1 cellular context compared by ENCODE assay signal in genomic region chr21:27379381-27379780, GRCh38.
TF ChIP-seq lines count a peak whose summit lies in the region.

No MANE protein-coding gene starts in this region.

TF ChIP-seq in SK-N-SH, 30 proteins besides CTCF, POLR2A, EP300 and RAD21 (continued from another document):
- no peak for TF ChIP-seq REST (IDR thresholded peaks at IDR 0.05; ENCODE audit: low read depth, low read length)
- no peak for TF ChIP-seq IRF3 (IDR thresholded peaks at IDR 0.05; ENCODE audit: low read depth, low read length)
- TF ChIP-seq NRF1 (IDR thresholded peaks at IDR 0.05; ENCODE audit: low read depth, low read length) = no peak
- TF ChIP-seq FOXJ3 (CRISPR knock-in tag; IDR thresholded peaks at IDR 0.05) = no peak
- TF ChIP-seq TCF12 (IDR thresholded peaks at IDR 0.05) = no peak
